ENCODE assay signal across 15 cellular contexts in genomic region chr16:4640572-4641305, GRCh38. TPM values are rescaled to one million over a fixed set of nuclear protein-coding genes. Genes with fewer than 3 reads are reported as not detected.
A peak's percentile ranks its signal among the peaks of the same experiment; 100 is the strongest.
DNase-seq lines count a peak whose midpoint lies in the region; ATAC-seq, FAIRE-seq and TF ChIP-seq lines count a peak whose summit lies in the region.
"Had no signal": no experiment of that assay in that cellular context is flagged by ENCODE, and none has a peak within 500 bp of the region (broad histone marks: within the 10 kb centered on the region; RNA-seq: fewer than 3 reads in every experiment).

No MANE protein-coding gene starts in this region.

- H3K36me3 Mint-ChIP-seq in natural killer cell = no peaks in the 10 kb centered on the region

- no peaks in the 10 kb centered on the region for H3K9me1 ChIP-seq in K562 (ENCODE audit: control insufficient read depth, insufficient read depth, low read length)

- no peak for TF ChIP-seq RAD21 in K562 (CRISPR knock-in tag; conservative IDR thresholded peaks at IDR 0.05 in 1 of 2, IDR thresholded peaks at IDR 0.05 in 1 of 2)

- TF ChIP-seq CTCF in K562 (IDR thresholded peaks at IDR 0.05 in 2 of 3, conservative IDR thresholded peaks at IDR 0.05 in 1 of 3; ENCODE audit: insufficient read depth in 2 of 3, low read depth in 1 of 3, low read length in 3 of 3) (no peak), natural killer cell (IDR thresholded peaks at IDR 0.05) (no peak), upper lobe of left lung (IDR thresholded peaks at IDR 0.05) (no peak), colonic mucosa (IDR thresholded peaks at IDR 0.05) (no peak)

- ATAC-seq in left ventricle myocardium superior (peak; percentile 30), Right ventricle myocardium superior (ENCODE audit: poor library complexity) (no peak), K562 (peak; percentile 35; the same call in 2 of the 3 replicates), natural killer cell (peak; percentile 72 to 89 (median 81)), upper lobe of left lung (ENCODE audit: low FRiP score in 2 of 2) (peak; percentile 61 to 81)

- peak overlapping the region; percentile 71 to 81 for H3K27ac Mint-ChIP-seq in natural killer cell

- peaks cover 32 to 38% of the 10 kb centered on the region in 2 donors for H3K4me1 Mint-ChIP-seq in natural killer cell

- intact Hi-C loops in left ventricle myocardium superior (cut with micrococcal nuclease) = no loop called here
- intact Hi-C loops in Right ventricle myocardium superior (cut with DNase I) = no loop called here
- intact Hi-C loops in K562 (cut with micrococcal nuclease) = no loop called here
- intact Hi-C loops in natural killer cell (cut with micrococcal nuclease) = no loop called here
- intact Hi-C loops in colonic mucosa (cut with DNase I) = no loop called here

- POLR2A ChIA-PET in K562 (lab: Yijun Ruan, JAX) = interaction anchor here (0.5 to 0.7 kb wide), 4 partner anchors 8 to 323 kb away, joined by 3 to 5 read pairs (median 3); no protein-coding TSS in a partner anchor

- DNase-seq in left ventricle myocardium superior (no peak), Right ventricle myocardium superior (no peak), K562 (ENCODE audit: extremely low read depth in 1 of 4, low spot score in 3 of 4) (no peak), natural killer cell (no peak), upper lobe of left lung (peak in 1 of 2 donors; percentile 59), NCI-H748 treated with DMSO at 0.1 percent for 48 hours (lab: John Stamatoyannopoulos, UW) (no peak), superior temporal gyrus (ENCODE audit: extremely low spot score) (no peak), colonic mucosa (no peak)
- DNase-seq: esophagus squamous epithelium, mesenchymal stem cell, NCI-H1694, posterior cingulate gyrus, SHP77 had no signal

- no peak for FAIRE-seq in K562 (lab: Jason Lieb, UNC)
- FAIRE-seq: G401.6, H54 had no signal

- no peak overlapping the region; a peak in 1 of 4 replicates for H3K9ac ChIP-seq in K562 (ENCODE audit: insufficient read depth in 1 of 2, low read depth in 2 of 2, low read length in 2 of 2)
- no peak overlapping the region for H3K9ac ChIP-seq in colonic mucosa (ENCODE audit: low read depth in 2 of 2, low read length in 2 of 2)

- BruUV-seq in K562 (replicated peaks; lab: Mats Ljungman, UMichigan) = no TSS peak

- H3K27ac ChIP-seq in K562 (ENCODE audit: extremely low read depth, low read depth, low read length) (no peak overlapping the region), upper lobe of left lung (peak overlapping the region; percentile 37 to 74 (median 64)), colonic mucosa (no peak overlapping the region)
- H3K27ac ChIP-seq: esophagus squamous epithelium had no signal

- H3K36me3 ChIP-seq in K562 (ENCODE audit: control insufficient read depth, insufficient read depth, low read length) = peaks cover 12% of the 10 kb centered on the region; the same call in 1 of the 3 replicates
- H3K36me3 ChIP-seq in upper lobe of left lung = peaks cover 0 to 31% (median 10%) of the 10 kb centered on the region in 4 donors
- no peaks in the 10 kb centered on the region for H3K36me3 ChIP-seq in colonic mucosa

- no peaks in the 10 kb centered on the region for H3K9me3 Mint-ChIP-seq in natural killer cell

- no peak overlapping the region for H3K4me2 ChIP-seq in K562 (ENCODE audit: insufficient read depth, low read length)

- 82% methylated on average over 16 of the region's 19 CpGs for WGBS in K562 (ENCODE audit: insufficient coverage, low coverage, missing lambda C conversion rate)
- 49 to 74% methylated on average over 16 to 19 of the region's 19 CpGs for WGBS in upper lobe of left lung, 2 donors

- in situ Hi-C loops in K562 (cut with MboI) = no loop called here

- H3K27me3 ChIP-seq in K562 (ENCODE audit: control insufficient read depth in 2 of 2, insufficient read depth in 2 of 2, low read length in 2 of 2) (no peaks in the 10 kb centered on the region), upper lobe of left lung (no peaks in the 10 kb centered on the region), colonic mucosa (no peaks in the 10 kb centered on the region)
- H3K27me3 ChIP-seq: esophagus squamous epithelium had no signal

- no peaks in the 10 kb centered on the region for H3K27me3 Mint-ChIP-seq in natural killer cell (ENCODE audit: low read depth in 2 of 2)

- no peak overlapping the region for H2AFZ ChIP-seq in K562 (ENCODE audit: low read depth, low read length)

- H4K20me1 ChIP-seq in K562 (replicated peaks; ENCODE audit: control insufficient read depth, insufficient read depth, low read length) = peaks cover 4% of the 10 kb centered on the region; the same call in 1 of the 2 replicates

- no peaks in the 10 kb centered on the region for H3K9me3 ChIP-seq in K562 (replicated peaks; ENCODE audit: control insufficient read depth, insufficient read depth, low read depth, low read length)
- H3K9me3 ChIP-seq in upper lobe of left lung = no peaks in the 10 kb centered on the region
- H3K9me3 ChIP-seq in colonic mucosa = no peaks in the 10 kb centered on the region
- H3K9me3 ChIP-seq: esophagus squamous epithelium had no signal

- H3K4me3 Mint-ChIP-seq in natural killer cell = peak overlapping the region; percentile 35

- no peak for TF ChIP-seq POLR2A in K562 (conservative IDR thresholded peaks at IDR 0.05)
- no peak for TF ChIP-seq POLR2A in upper lobe of left lung (IDR thresholded peaks at IDR 0.05)

- CTCF ChIA-PET in K562 (lab: Yijun Ruan, JAX; ENCODE audit: low intra/inter-chr PET ratio) = interaction anchor here (0.8 kb wide), 1 partner anchor 10 kb away, joined by 3 read pairs; no protein-coding TSS in a partner anchor

- H3K4me1 ChIP-seq in K562 (replicated peaks in 1 of 2; ENCODE audit: control insufficient read depth in 2 of 2, insufficient read depth in 2 of 2, low read length in 2 of 2) (peaks cover 0 to 31% of the 10 kb centered on the region in 2 experiments; a peak in 1 of 5 replicates), upper lobe of left lung (peaks cover 15 to 40% (median 23%) of the 10 kb centered on the region in 4 donors), colonic mucosa (no peaks in the 10 kb centered on the region)

- peaks cover 40% of the 10 kb centered on the region for H3K79me2 ChIP-seq in K562 (ENCODE audit: control insufficient read depth, insufficient read depth, low read length)

- H3K4me3 ChIP-seq in K562 (no peak overlapping the region), upper lobe of left lung (no peak overlapping the region), colonic mucosa (no peak overlapping the region)
- H3K4me3 ChIP-seq: esophagus squamous epithelium had no signal

- TF ChIP-seq EP300 in K562 (IDR thresholded peaks at IDR 0.05; ENCODE audit: low read length) (no peak), upper lobe of left lung (IDR thresholded peaks at IDR 0.05) (no peak)

RNA-seq across cellular contexts. Expression of gene MGRN1, which starts 16.1 kb away (rescaled TPM):
- total RNA-seq in left ventricle myocardium superior (31.6 TPM), Right ventricle myocardium superior (27.9 TPM), K562 (2014; rRNA removed) (11.6 and 15.7 TPM in 2 replicates), K562 (2014; rRNA removed; fragmentation: Illumina TruSeq; extraction: Trizol) (3.4 and 3.5 TPM in 2 replicates), K562 (2015; rRNA removed; fragmentation: Illumina TruSeq; extraction: Trizol) (6.0 and 6.8 TPM in 2 replicates), K562 (2021) (35.2 and 37.9 TPM in 2 replicates), natural killer cell (100 to 1,000 TPM; 102 to 106 (median 105) TPM), upper lobe of left lung (100 to 1,000 TPM in 3 of 6 donors, 10 to 100 TPM in 3; 49.0 to 148 (median 99.1) TPM), colonic mucosa (10 to 100 TPM; 75.2 to 79.3 TPM)
- total RNA-seq in K562 (2011; cell fraction: chromatin; rRNA removed; ENCODE audit: low replicate concordance) = 41.1 and 92.0 TPM in 2 replicates
- total RNA-seq in K562 (2011; cell fraction: nucleolus; rRNA removed) = 34.2 and 37.4 TPM in 2 replicates
- 33.4 and 44.4 TPM in 2 replicates for total RNA-seq in K562 (2011; cell fraction: nucleoplasm; rRNA removed)
- polyA plus RNA-seq in K562 (2011; rRNA removed) (2.7 and 5.0 TPM in 2 replicates), K562 (2014; fragmentation: Illumina TruSeq; extraction: Trizol) (8.5 and 17.4 TPM in 2 replicates), K562 (2014; fragmentation: Nextera tagmentation; extraction: Ambion mirVana) (under 1 TPM; 0.15 to 0.27 TPM), K562 (2014; rRNA removed) (11.2 and 13.0 TPM in 2 replicates)
- polyA plus RNA-seq in K562 (2011; cell fraction: cytosol; rRNA removed) = 2.9 and 4.6 TPM in 2 replicates
- polyA plus RNA-seq in K562 (2011; cell fraction: nucleus; rRNA removed) = 15.2 and 25.7 TPM in 2 replicates
- polyA plus RNA-seq in K562 (2012) = 21.1 and 24.5 TPM in 2 replicates
- 5.9 and 6.1 TPM in 2 replicates for polyA minus RNA-seq in K562 (2011; rRNA and poly(A)+ RNA removed)
- polyA minus RNA-seq in K562 (2011; cell fraction: cytosol; rRNA and poly(A)+ RNA removed) = 14.1 and 21.3 TPM in 2 replicates
- polyA minus RNA-seq in K562 (2011; cell fraction: nucleus; rRNA and poly(A)+ RNA removed) = 10.2 and 16.8 TPM in 2 replicates

RNA-seq across cellular contexts. Expression of gene UBALD1, which starts 26.1 kb away (rescaled TPM):
- total RNA-seq in left ventricle myocardium superior = 32.4 TPM
- total RNA-seq in Right ventricle myocardium superior = 27.5 TPM
- total RNA-seq in K562 (2011; cell fraction: chromatin; rRNA removed; ENCODE audit: low replicate concordance) = 16.0 and 57.6 TPM in 2 replicates
- total RNA-seq in K562 (2011; cell fraction: nucleolus; rRNA removed) = 61.3 and 65.9 TPM in 2 replicates
- total RNA-seq in K562 (2011; cell fraction: nucleoplasm; rRNA removed) = 23.4 and 28.0 TPM in 2 replicates
- total RNA-seq in K562 (2014; rRNA removed) = 22.4 and 26.6 TPM in 2 replicates
- total RNA-seq in K562 (2014; rRNA removed; fragmentation: Illumina TruSeq; extraction: Trizol) = 0.86 and 1.3 TPM in 2 replicates
- total RNA-seq in K562 (2015; rRNA removed; fragmentation: Illumina TruSeq; extraction: Trizol) = 6.2 and 7.5 TPM in 2 replicates
- 31.7 and 38.0 TPM in 2 replicates for total RNA-seq in K562 (2021)
- 3.7 and 7.3 TPM in 2 replicates for polyA plus RNA-seq in K562 (2011; rRNA removed)
- 6.4 and 24.1 TPM in 2 replicates for polyA plus RNA-seq in K562 (2011; cell fraction: cytosol; rRNA removed)
- 16.0 and 47.0 TPM in 2 replicates for polyA plus RNA-seq in K562 (2011; cell fraction: nucleus; rRNA removed)
- polyA plus RNA-seq in K562 (2012) = 33.6 and 39.2 TPM in 2 replicates
- polyA plus RNA-seq in K562 (2014; fragmentation: Illumina TruSeq; extraction: Trizol) = 3.8 and 10.5 TPM in 2 replicates
- polyA plus RNA-seq in K562 (2014; fragmentation: Nextera tagmentation; extraction: Ambion mirVana) = not detected
- polyA plus RNA-seq in K562 (2014; rRNA removed) = 21.8 and 26.0 TPM in 2 replicates
- polyA minus RNA-seq in K562 (2011; rRNA and poly(A)+ RNA removed) = 0.87 and 1.6 TPM in 2 replicates
- 6.5 and 9.3 TPM in 2 replicates for polyA minus RNA-seq in K562 (2011; cell fraction: cytosol; rRNA and poly(A)+ RNA removed)
- polyA minus RNA-seq in K562 (2011; cell fraction: nucleus; rRNA and poly(A)+ RNA removed) = 12.0 and 17.2 TPM in 2 replicates
- 10 to 100 TPM; 40.8 to 54.4 (median 53.6) TPM for total RNA-seq in natural killer cell
- total RNA-seq in upper lobe of left lung = 10 to 100 TPM; 14.9 to 43.9 (median 25.8) TPM
- total RNA-seq in colonic mucosa = 10 to 100 TPM; 19.4 to 20.2 TPM

RNA-seq across cellular contexts. Expression of gene NUDT16L1, which starts 52.6 kb away (rescaled TPM):
- total RNA-seq in left ventricle myocardium superior (51.7 TPM), Right ventricle myocardium superior (52.8 TPM), K562 (2014; rRNA removed) (35.7 and 37.0 TPM in 2 replicates), K562 (2014; rRNA removed; fragmentation: Illumina TruSeq; extraction: Trizol) (5.9 and 8.6 TPM in 2 replicates), K562 (2015; rRNA removed; fragmentation: Illumina TruSeq; extraction: Trizol) (13.7 and 13.8 TPM in 2 replicates), K562 (2021) (33.1 and 34.9 TPM in 2 replicates), natural killer cell (10 to 100 TPM; 30.8 to 39.1 (median 35.0) TPM), upper lobe of left lung (10 to 100 TPM; 14.9 to 66.0 (median 34.1) TPM), colonic mucosa (10 to 100 TPM; 50.7 to 80.1 TPM)
- total RNA-seq in K562 (2011; cell fraction: chromatin; rRNA removed; ENCODE audit: low replicate concordance) = 12.3 and 32.4 TPM in 2 replicates
- 30.5 and 32.1 TPM in 2 replicates for total RNA-seq in K562 (2011; cell fraction: nucleolus; rRNA removed)
- 19.6 TPM in 2 replicates for total RNA-seq in K562 (2011; cell fraction: nucleoplasm; rRNA removed)
- polyA plus RNA-seq in K562 (2011; rRNA removed) (14.6 and 20.1 TPM in 2 replicates), K562 (2014; fragmentation: Illumina TruSeq; extraction: Trizol) (10.1 and 14.7 TPM in 2 replicates), K562 (2014; fragmentation: Nextera tagmentation; extraction: Ambion mirVana) (1 to 10 TPM; 1.4 to 1.9 TPM), K562 (2014; rRNA removed) (37.6 and 39.9 TPM in 2 replicates)
- polyA plus RNA-seq in K562 (2011; cell fraction: cytosol; rRNA removed) = 25.7 and 57.0 TPM in 2 replicates
- 28.9 and 31.1 TPM in 2 replicates for polyA plus RNA-seq in K562 (2011; cell fraction: nucleus; rRNA removed)
- polyA plus RNA-seq in K562 (2012) = 18.7 and 22.2 TPM in 2 replicates
- polyA minus RNA-seq in K562 (2011; rRNA and poly(A)+ RNA removed) = 4.1 and 5.1 TPM in 2 replicates
- polyA minus RNA-seq in K562 (2011; cell fraction: cytosol; rRNA and poly(A)+ RNA removed) = 7.0 and 11.2 TPM in 2 replicates
- 10.1 and 11.6 TPM in 2 replicates for polyA minus RNA-seq in K562 (2011; cell fraction: nucleus; rRNA and poly(A)+ RNA removed)

Comparison
In these comparisons a context has a peak if more than half of its experiments do, and no peak if none do; other contexts are left out.
1. H3K27ac ChIP-seq: peak in upper lobe of left lung (4 of 4); none in K562 (single experiment) and colonic mucosa (single experiment).